8 cellular contexts compared by ENCODE assay signal in the genomic region with DNA sequence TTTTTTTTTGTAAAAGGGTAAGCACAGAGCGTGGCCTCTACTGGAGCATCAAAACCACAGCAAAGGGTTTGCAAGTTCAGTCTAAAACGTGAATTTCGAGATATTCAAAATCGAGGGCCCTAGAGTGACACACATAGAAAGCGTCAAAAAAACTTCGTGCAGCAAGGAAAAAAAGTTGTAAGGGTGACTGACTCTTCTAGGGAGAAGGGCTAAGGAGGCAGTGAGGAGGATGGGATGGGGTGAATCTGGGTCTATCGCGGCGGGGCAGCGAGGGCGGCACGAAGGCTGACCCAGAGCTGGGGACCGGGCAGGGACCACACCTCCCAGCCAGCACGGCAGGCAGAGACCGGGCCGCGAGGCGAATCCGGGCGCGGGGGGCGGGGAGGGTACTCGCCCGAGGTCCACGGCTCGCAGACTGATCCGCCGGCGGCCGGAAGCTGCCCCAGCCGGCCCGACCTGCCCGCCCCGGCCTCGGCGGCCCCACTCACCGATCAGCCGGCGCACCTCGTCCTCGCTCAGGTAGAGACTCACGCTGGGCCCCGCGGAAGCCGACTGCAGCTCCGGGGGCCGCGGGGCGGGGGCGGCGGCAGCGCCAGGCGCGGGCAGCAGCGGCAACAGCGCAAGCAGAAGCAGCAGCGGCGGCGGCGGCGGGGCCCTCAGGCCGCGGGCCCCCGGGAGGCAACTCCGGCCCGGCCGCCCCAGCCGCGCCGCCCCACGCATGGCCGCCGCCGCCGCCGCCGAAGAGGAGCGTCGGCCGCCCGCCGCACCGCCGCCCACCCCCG. TPM values are rescaled to one million over a fixed set of nuclear protein-coding genes. Genes with fewer than 3 reads are reported as not detected.
DNase-seq lines count a peak whose midpoint lies in the region; ATAC-seq, FAIRE-seq and TF ChIP-seq lines count a peak whose summit lies in the region.

No MANE protein-coding gene starts in this region.

- SMC1A ChIA-PET in GM12878 (lab: Charles Lee; ENCODE audit: uncharacterized antibody, unreplicated experiment): interaction anchor here (1.2 to 1.4 kb wide), 3 partner anchors 10 to 24 kb away, joined by 3 to 4 read pairs (median 3); no protein-coding TSS in a partner anchor

- CTCF ChIA-PET in GM12878 (lab: Yijun Ruan, JAX): interaction anchor here (0.8 to 3.8 kb wide), 3 partner anchors 13 to 38 kb away, joined by 3 to 13 read pairs (median 3); no protein-coding TSS in a partner anchor

- no peaks in the 10 kb centered on the region for H4K20me1 ChIP-seq in GM12878 (ENCODE audit: control insufficient read depth, insufficient read depth)

- TF ChIP-seq EP300 in GM12878 (IDR thresholded peaks at IDR 0.05; ENCODE audit: borderline replicate concordance in 1 of 2, control insufficient read depth in 1 of 2, low read depth in 2 of 2, low read length in 2 of 2): no peak

- no peak for TF ChIP-seq CTCF in GM12878 (IDR thresholded peaks at IDR 0.05 in 2 of 3, conservative IDR thresholded peaks at IDR 0.05 in 1 of 3; ENCODE audit: control insufficient read depth in 2 of 3, extremely low read depth in 1 of 3, insufficient read depth in 1 of 3, low read depth in 3 of 3, low read length in 3 of 3)
- no peak for TF ChIP-seq CTCF in gastrocnemius medialis (IDR thresholded peaks at IDR 0.05 in 4 of 5, conservative IDR thresholded peaks at IDR 0.05 in 1 of 5)

- FAIRE-seq in GM12878 (lab: Jason Lieb, UNC): no peak

- H2AFZ ChIP-seq in GM12878 (ENCODE audit: control insufficient read depth, low read depth, low read length): peak overlapping the region; percentile 59

- H3K79me2 ChIP-seq in GM12878 (ENCODE audit: control insufficient read depth, insufficient read depth, low read length): peaks cover 3% of the 10 kb centered on the region

- peak; percentile 49 for ATAC-seq in GM21381 (IDR thresholded peaks at IDR 0.05; ENCODE audit: unreplicated experiment)
- peak; percentile 73 for ATAC-seq in GM12878
- ATAC-seq in gastrocnemius medialis: peak; percentile 76 to 78

- POLR2A ChIA-PET in GM12878 (lab: Charles Lee): interaction anchor here (0.7 to 1.5 kb wide), 4 partner anchors 12 to 25 kb away, joined by 3 to 5 read pairs (median 4); no protein-coding TSS in a partner anchor

- no TSS peak for BruUV-seq in GM12878 (replicated peaks; lab: Mats Ljungman, UMichigan)

- H3K4me2 ChIP-seq in GM12878 (ENCODE audit: control insufficient read depth, insufficient read depth): peak overlapping the region; percentile 93

- TF ChIP-seq POLR2A in GM12878 (IDR thresholded peaks at IDR 0.05; ENCODE audit: low read depth, low read length) (no peak), gastrocnemius medialis (IDR thresholded peaks at IDR 0.05) (no peak)

- no peak overlapping the region for H3K27ac ChIP-seq in GM12878 (ENCODE audit: control insufficient read depth, insufficient read depth)
- H3K27ac ChIP-seq in gastrocnemius medialis: peak overlapping the region; percentile 75 to 96 (median 88)

- in situ Hi-C loops in GM12878 (cut with MboI) (no loop called here), gastrocnemius medialis (cut with MboI; ENCODE audit: low sequenced_read_pairs in 4 of 4) (no loop called here)

- DNase-seq in DMS53 (lab: John Stamatoyannopoulos, UW) (peak; percentile 70), HPDE6-E6E7 (ENCODE audit: extremely low spot score) (peak; percentile 51), T-helper 9 cell (peak; percentile 34), GM12878 (ENCODE audit: low read depth, low spot score) (no peak), gastrocnemius medialis (peak; percentile 33 to 34), DMS153 (lab: John Stamatoyannopoulos, UW) (no peak)

- 0% methylated on average over 40 of the region's 85 CpGs for WGBS in GM12878 (ENCODE audit: insufficient coverage, insufficient replicate concordance, low lambda C conversion rate, missing lambda C conversion rate)

- no peaks in the 10 kb centered on the region for H3K36me3 ChIP-seq in GM12878 (ENCODE audit: control insufficient read depth in 2 of 2, insufficient read depth in 2 of 2, low read length in 1 of 2)
- H3K36me3 ChIP-seq in iPS-15b (ENCODE audit: control insufficient read depth, insufficient read depth, low read length): no peaks in the 10 kb centered on the region
- no peaks in the 10 kb centered on the region for H3K36me3 ChIP-seq in gastrocnemius medialis

- intact Hi-C loops in GM12878 (cut with micrococcal nuclease; ENCODE audit: unreplicated experiment) (loop anchor here (5.0 kb wide), 1 partner anchor 42 kb away; no protein-coding TSS in a partner anchor), gastrocnemius medialis (cut with DNase I; ENCODE audit: low total_unique reads) (loop anchor here (5.0 to 10.0 kb wide), 4 partner anchors 38 to 675 kb away; a partner anchor contains a TSS)

- H3K27me3 ChIP-seq in GM12878 (replicated peaks in 1 of 2; ENCODE audit: control insufficient read depth in 2 of 2, insufficient read depth in 2 of 2, low read length in 1 of 2) (no peaks in the 10 kb centered on the region), iPS-15b (ENCODE audit: control insufficient read depth, insufficient read depth, low read length) (no peaks in the 10 kb centered on the region), gastrocnemius medialis (no peaks in the 10 kb centered on the region)

- H3K4me1 ChIP-seq in GM12878 (ENCODE audit: control insufficient read depth, insufficient read depth, low read length): peaks cover 9% of the 10 kb centered on the region
- peaks cover 20% of the 10 kb centered on the region for H3K4me1 ChIP-seq in iPS-15b (ENCODE audit: control insufficient read depth, insufficient read depth, low read length)
- H3K4me1 ChIP-seq in gastrocnemius medialis: peaks cover 16 to 18% of the 10 kb centered on the region in 2 donors

- H3K9ac ChIP-seq in GM12878 (ENCODE audit: control insufficient read depth, insufficient read depth, low read length) (peak overlapping the region; percentile 43), iPS-15b (ENCODE audit: low read depth, low read length) (peak overlapping the region; percentile 55)

- no peaks in the 10 kb centered on the region for H3K9me3 ChIP-seq in GM12878 (replicated peaks; ENCODE audit: control insufficient read depth, insufficient read depth, low read length)
- H3K9me3 ChIP-seq in iPS-15b (ENCODE audit: control insufficient read depth, insufficient read depth, low read length): no peaks in the 10 kb centered on the region
- no peaks in the 10 kb centered on the region for H3K9me3 ChIP-seq in gastrocnemius medialis

- H3K4me3 ChIP-seq in GM12878 (peak overlapping the region; percentile 71), iPS-15b (ENCODE audit: low read depth, low read length) (peak overlapping the region; percentile 59), gastrocnemius medialis (peak overlapping the region; percentile 48 to 88 (median 74))

- RAD21 ChIA-PET in GM12878 (lab: Charles Lee; ENCODE audit: unreplicated experiment): interaction anchor here (1.4 kb wide), 1 partner anchor 26 kb away, joined by 3 read pairs; no protein-coding TSS in a partner anchor

- TF ChIP-seq RAD21 in GM12878 (IDR thresholded peaks at IDR 0.05; ENCODE audit: insufficient read depth, low read depth, low read length): no peak

TF ChIP-seq in GM12878, 131 proteins besides CTCF, POLR2A, EP300 and RAD21 (continues in another document):
- TF ChIP-seq IRF4 (IDR thresholded peaks at IDR 0.05; ENCODE audit: low read depth, low read length) (no peak), KDM1A (IDR thresholded peaks at IDR 0.05; ENCODE audit: borderline replicate concordance) (no peak), ZNF24 (IDR thresholded peaks at IDR 0.05) (0 out of 2 replicates have a peak, but pooled peaks have one; percentile 13), JUNB (IDR thresholded peaks at IDR 0.05) (no peak), ZNF384 (IDR thresholded peaks at IDR 0.05; ENCODE audit: borderline replicate concordance, low read depth, low read length) (no peak), MYC (IDR thresholded peaks at IDR 0.05; ENCODE audit: insufficient read depth, insufficient read length, insufficient replicate concordance, low read length, severe bottlenecking) (no peak)
- TF ChIP-seq, protein P1, sequence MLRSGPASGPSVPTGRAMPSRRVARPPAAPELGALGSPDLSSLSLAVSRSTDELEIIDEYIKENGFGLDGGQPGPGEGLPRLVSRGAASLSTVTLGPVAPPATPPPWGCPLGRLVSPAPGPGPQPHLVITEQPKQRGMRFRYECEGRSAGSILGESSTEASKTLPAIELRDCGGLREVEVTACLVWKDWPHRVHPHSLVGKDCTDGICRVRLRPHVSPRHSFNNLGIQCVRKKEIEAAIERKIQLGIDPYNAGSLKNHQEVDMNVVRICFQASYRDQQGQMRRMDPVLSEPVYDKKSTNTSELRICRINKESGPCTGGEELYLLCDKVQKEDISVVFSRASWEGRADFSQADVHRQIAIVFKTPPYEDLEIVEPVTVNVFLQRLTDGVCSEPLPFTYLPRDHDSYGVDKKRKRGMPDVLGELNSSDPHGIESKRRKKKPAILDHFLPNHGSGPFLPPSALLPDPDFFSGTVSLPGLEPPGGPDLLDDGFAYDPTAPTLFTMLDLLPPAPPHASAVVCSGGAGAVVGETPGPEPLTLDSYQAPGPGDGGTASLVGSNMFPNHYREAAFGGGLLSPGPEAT (IDR thresholded peaks at IDR 0.05; ENCODE audit: low read depth): no peak

RNA-seq across cellular contexts. Expression of a gene that starts 0.5 kb away (rescaled TPM):
- total RNA-seq in GM12878 (2013; cell fraction: nucleolus; rRNA removed): 96.7 and 112 TPM in 2 replicates
- 15.2 and 17.5 TPM in 2 replicates for total RNA-seq in GM12878 (2014; rRNA removed)
- total RNA-seq in GM12878 (2014; rRNA removed; fragmentation: Illumina TruSeq; extraction: Trizol): 16.3 and 17.5 TPM in 2 replicates
- 9.0 and 10.5 TPM in 2 replicates for total RNA-seq in GM12878 (2021)
- 5.4 TPM for polyA plus RNA-seq in GM12878 (2011; ENCODE audit: low read depth)
- 25.1 and 31.5 TPM in 2 replicates for polyA plus RNA-seq in GM12878 (2011; rRNA removed)
- polyA plus RNA-seq in GM12878 (2011; cell fraction: cytosol; rRNA removed): 10.7 and 13.2 TPM in 2 replicates
- polyA plus RNA-seq in GM12878 (2011; cell fraction: nucleus; rRNA removed): 34.4 and 37.8 TPM in 2 replicates
- 6.8 and 10.5 TPM in 2 replicates for polyA plus RNA-seq in GM12878 (2012)
- polyA plus RNA-seq in GM12878 (2014; fragmentation: Illumina TruSeq; extraction: Trizol): 14.7 and 20.3 TPM in 2 replicates
- 1 to 10 TPM; 3.4 to 4.3 TPM for polyA plus RNA-seq in GM12878 (2014; fragmentation: Nextera tagmentation; extraction: Ambion mirVana)
- 11.6 and 11.7 TPM in 2 replicates for polyA plus RNA-seq in GM12878 (2014; rRNA removed)
- polyA plus RNA-seq in GM12878 (2016; fragmentation: Nextera tagmentation; extraction: Ambion mirVana): 1 to 10 TPM; 2.0 to 4.7 TPM
- polyA minus RNA-seq in GM12878 (2011; rRNA and poly(A)+ RNA removed): 31.7 and 33.4 TPM in 2 replicates
- 4.8 and 6.2 TPM in 2 replicates for polyA minus RNA-seq in GM12878 (2011; cell fraction: cytosol; rRNA and poly(A)+ RNA removed)
- 19.5 and 38.2 TPM in 2 replicates for polyA minus RNA-seq in GM12878 (2011; cell fraction: nucleus; rRNA and poly(A)+ RNA removed)
- 10 to 100 TPM; 25.8 to 42.4 (median 35.0) TPM for total RNA-seq in gastrocnemius medialis

Comparison
In these comparisons a context has a peak if more than half of its experiments do, and no peak if none do; other contexts are left out.
1. DNase-seq: peak in DMS53 (single experiment), HPDE6-E6E7 (single experiment), T-helper 9 cell (single experiment) and gastrocnemius medialis (2 of 2); none in GM12878 (single experiment) and DMS153 (single experiment).
2. Peak in every context shown above with its lines, with median percentiles within 50 percentile points of each other: ATAC-seq and H3K4me3 ChIP-seq.